Comparison of ENCODE assay signal across 2 cellular contexts in genomic region chr6:40629463-40629862, GRCh38.
TF ChIP-seq lines count a peak whose summit lies in the region.

No MANE protein-coding gene starts in this region.

TF ChIP-seq in HepG2, 621 proteins besides CTCF, POLR2A, EP300 and RAD21:
- TF ChIP-seq ATF4 (CRISPR knock-in tag; IDR thresholded peaks at IDR 0.05) (no peak), ZNF629 (CRISPR knock-in tag; conservative IDR thresholded peaks at IDR 0.05) (peak; percentile 31; the same call in 1 of the 2 replicates)
TF ChIP-seq in HepG2: peak in this region for 1.

TF ChIP-seq in H1, 55 proteins besides CTCF, POLR2A, EP300 and RAD21:
- no peak for TF ChIP-seq SIN3A (conservative IDR thresholded peaks at IDR 0.05 in 1 of 2, IDR thresholded peaks at IDR 0.05 in 1 of 2; ENCODE audit: low read depth in 1 of 2, low read length in 2 of 2)
- TF ChIP-seq POLR2AphosphoS5 (IDR thresholded peaks at IDR 0.05; ENCODE audit: low read depth, low read length), result no peak
- TF ChIP-seq KDM1A (IDR thresholded peaks at IDR 0.05; ENCODE audit: borderline replicate concordance, low read length), result peak; percentile 57; the same call in 1 of the 2 replicates
